Comparison of ENCODE assay signal across 1 cellular context in genomic region chr6:160900031-160900430, GRCh38.
TF ChIP-seq lines count a peak whose summit lies in the region.

No MANE protein-coding gene starts in this region.

TF ChIP-seq in GM23338, 12 proteins besides CTCF, POLR2A, EP300 and RAD21:
- TF ChIP-seq REST (IDR thresholded peaks at IDR 0.05; ENCODE audit: unreplicated experiment) (no peak), EZH2 (IDR thresholded peaks at IDR 0.05; ENCODE audit: low read depth, unreplicated experiment) (no peak), NANOG (IDR thresholded peaks at IDR 0.05; ENCODE audit: borderline replicate concordance) (no peak), CREB1 (CRISPR knock-in tag; IDR thresholded peaks at IDR 0.05; ENCODE audit: low read depth) (no peak), ETS1 (IDR thresholded peaks at IDR 0.05) (no peak), ZNF114 (CRISPR knock-in tag; IDR thresholded peaks at IDR 0.05) (no peak), ZNF462 (CRISPR knock-in tag; IDR thresholded peaks at IDR 0.05) (no peak), STAT1 (IDR thresholded peaks at IDR 0.05; ENCODE audit: unreplicated experiment) (no peak), EZH2phosphoT487 (IDR thresholded peaks at IDR 0.05; ENCODE audit: unreplicated experiment) (no peak)
